In the genomic region with DNA sequence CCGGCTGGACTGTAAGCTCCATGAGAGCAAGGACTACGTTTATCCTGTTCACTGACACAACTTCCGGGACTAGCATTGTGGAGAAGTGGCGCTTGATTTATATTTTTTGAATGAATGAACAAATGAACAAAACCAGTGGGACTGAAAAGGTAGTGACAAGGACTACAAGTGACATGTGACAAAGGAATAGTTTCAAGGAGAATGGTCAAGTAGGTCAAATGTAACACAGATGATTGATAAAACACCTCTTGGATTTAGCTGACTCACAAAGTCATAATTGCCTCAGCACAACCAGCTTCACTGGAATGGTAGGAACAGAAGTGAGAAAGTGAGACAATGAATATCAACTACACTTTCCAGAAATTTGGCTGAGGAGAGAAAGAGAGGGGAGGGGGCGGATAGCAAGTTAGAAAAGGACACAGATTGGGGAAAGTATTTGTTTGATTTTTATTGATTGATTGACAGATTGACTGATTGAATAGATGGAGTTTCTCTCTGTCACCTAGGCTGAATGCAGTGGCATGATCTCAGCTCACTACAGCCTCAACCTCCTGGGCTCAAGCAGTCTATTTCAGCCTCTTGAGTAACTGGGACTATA, we compare ENCODE assay signal across 1 cellular context.
TF ChIP-seq lines count a peak whose summit lies in the region.

No MANE protein-coding gene starts in this region.

TF ChIP-seq in GM12878, 131 proteins besides CTCF, POLR2A, EP300 and RAD21:
- TF ChIP-seq, protein P1, sequence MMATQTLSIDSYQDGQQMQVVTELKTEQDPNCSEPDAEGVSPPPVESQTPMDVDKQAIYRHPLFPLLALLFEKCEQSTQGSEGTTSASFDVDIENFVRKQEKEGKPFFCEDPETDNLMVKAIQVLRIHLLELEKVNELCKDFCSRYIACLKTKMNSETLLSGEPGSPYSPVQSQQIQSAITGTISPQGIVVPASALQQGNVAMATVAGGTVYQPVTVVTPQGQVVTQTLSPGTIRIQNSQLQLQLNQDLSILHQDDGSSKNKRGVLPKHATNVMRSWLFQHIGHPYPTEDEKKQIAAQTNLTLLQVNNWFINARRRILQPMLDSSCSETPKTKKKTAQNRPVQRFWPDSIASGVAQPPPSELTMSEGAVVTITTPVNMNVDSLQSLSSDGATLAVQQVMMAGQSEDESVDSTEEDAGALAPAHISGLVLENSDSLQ (IDR thresholded peaks at IDR 0.05) = 0 out of 2 replicates have a peak, but pooled peaks have one; percentile 12
- TF ChIP-seq JUNB (IDR thresholded peaks at IDR 0.05) (no peak), SMC3 (IDR thresholded peaks at IDR 0.05; ENCODE audit: borderline replicate concordance, low read length) (no peak), ASH2L (IDR thresholded peaks at IDR 0.05; ENCODE audit: borderline replicate concordance, low read depth) (no peak)
- TF ChIP-seq, protein P2, sequence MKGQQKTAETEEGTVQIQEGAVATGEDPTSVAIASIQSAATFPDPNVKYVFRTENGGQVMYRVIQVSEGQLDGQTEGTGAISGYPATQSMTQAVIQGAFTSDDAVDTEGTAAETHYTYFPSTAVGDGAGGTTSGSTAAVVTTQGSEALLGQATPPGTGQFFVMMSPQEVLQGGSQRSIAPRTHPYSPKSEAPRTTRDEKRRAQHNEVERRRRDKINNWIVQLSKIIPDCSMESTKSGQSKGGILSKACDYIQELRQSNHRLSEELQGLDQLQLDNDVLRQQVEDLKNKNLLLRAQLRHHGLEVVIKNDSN (IDR thresholded peaks at IDR 0.05; ENCODE audit: borderline replicate concordance, extremely low read length, insufficient read depth, low read depth, low read length) = no peak
